ENCODE assay signal across 20 cellular contexts in the genomic region with DNA sequence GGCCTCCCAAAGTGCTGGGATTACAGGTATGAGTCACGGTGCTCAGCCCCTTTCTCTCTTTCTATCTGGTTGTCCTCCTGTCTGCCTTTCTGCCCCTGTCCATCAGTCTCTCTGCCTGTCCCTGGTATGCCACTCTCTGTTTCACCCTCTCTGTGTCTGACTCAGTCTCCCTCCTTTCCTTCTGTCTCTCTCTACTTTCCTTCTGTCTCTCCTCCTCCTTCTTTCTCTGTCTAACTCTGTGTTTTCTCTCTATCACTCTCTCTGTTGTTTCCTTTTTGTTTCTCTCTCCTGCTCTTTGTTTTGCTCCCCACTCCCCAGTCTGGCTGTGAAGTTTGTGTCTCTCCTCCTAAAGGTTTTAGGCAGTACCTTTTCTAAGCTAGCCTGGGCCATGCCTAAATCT. TPM values are rescaled to one million over a fixed set of nuclear protein-coding genes. Genes with fewer than 3 reads are reported as not detected.
"Had no signal": no experiment of that assay in that cellular context is flagged by ENCODE, and none has a peak within 500 bp of the region (broad histone marks: within the 10 kb centered on the region; RNA-seq: fewer than 3 reads in every experiment).

No MANE protein-coding gene starts in this region.

- H3K9me3 ChIP-seq: gastrocnemius medialis, left lung, mucosa of descending colon, sigmoid colon, thoracic aorta had no signal

- H3K9me3 Mint-ChIP-seq: activated CD4-positive, alpha-beta memory T cell treated with anti-CD3 and anti-CD28 coated beads, Interleukin-2, amount 10 ng/mL, durations not matched to agents 7 days and 5 days; activated naive CD8-positive, alpha-beta T cell treated with anti-CD3 and anti-CD28 coated beads, Interleukin-2, amount 10 ng/mL, durations not matched to agents 7 days and 5 days; activated T-helper 17 cell treated with anti-CD3 and anti-CD28 coated beads, Interleukin-2, amount 50 U/mL, for 72 hours; stimulated activated naive B cell treated with anti-CD40 and anti-IgM and Interleukin-4, amounts not matched to agents 10 μg/mL and 1 μg/mL and 100 μg/mL, for 72 hours had no signal

- H3K27ac ChIP-seq: coronary artery, gastrocnemius medialis, left lung, sigmoid colon, thoracic aorta had no signal

- H3K4me1 ChIP-seq: gastrocnemius medialis, left lung had no signal

- DNase-seq: activated CD4-positive, alpha-beta memory T cell treated with anti-CD3 and anti-CD28 coated beads, Interleukin-2, amount 10 ng/mL, durations not matched to agents 7 days and 5 days; activated CD4-positive, alpha-beta T cell treated with anti-CD3 and anti-CD28 coated beads for 4 hours; activated naive CD4-positive, alpha-beta T cell treated with Interleukin-2 at 50 U/mL for 16 hours; activated naive CD8-positive, alpha-beta T cell treated with anti-CD3 and anti-CD28 coated beads, Interleukin-2, amount 10 ng/mL, durations not matched to agents 7 days and 5 days; activated T-cell treated with anti-CD3 and anti-CD28 coated beads, Interleukin-2, amount 50 U/mL, for 1 hour; amygdala; caudate nucleus; gastrocnemius medialis; head of caudate nucleus; mucosa of descending colon; naive B cell; sigmoid colon; stimulated activated naive B cell treated with anti-CD40 and anti-IgM and Interleukin-4, amounts not matched to agents 10 μg/mL and 1 μg/mL and 100 μg/mL, for 72 hours; T-helper 2 cell had no signal

- H3K4me3 Mint-ChIP-seq: activated CD4-positive, alpha-beta memory T cell treated with anti-CD3 and anti-CD28 coated beads, Interleukin-2, amount 10 ng/mL, durations not matched to agents 7 days and 5 days; activated naive CD8-positive, alpha-beta T cell treated with anti-CD3 and anti-CD28 coated beads, Interleukin-2, amount 10 ng/mL, durations not matched to agents 7 days and 5 days; activated T-helper 17 cell treated with anti-CD3 and anti-CD28 coated beads, Interleukin-2, amount 50 U/mL, for 72 hours; naive B cell; stimulated activated naive B cell treated with anti-CD40 and anti-IgM and Interleukin-4, amounts not matched to agents 10 μg/mL and 1 μg/mL and 100 μg/mL, for 72 hours had no signal

- H3K36me3 Mint-ChIP-seq: activated naive CD8-positive, alpha-beta T cell treated with anti-CD3 and anti-CD28 coated beads, Interleukin-2, amount 10 ng/mL, durations not matched to agents 7 days and 5 days; naive B cell had no signal

- H3K36me3 ChIP-seq: gastrocnemius medialis, left lung, sigmoid colon, thoracic aorta had no signal

- H3K27ac Mint-ChIP-seq: activated CD4-positive, alpha-beta memory T cell treated with anti-CD3 and anti-CD28 coated beads, Interleukin-2, amount 10 ng/mL, durations not matched to agents 7 days and 5 days; activated naive CD8-positive, alpha-beta T cell treated with anti-CD3 and anti-CD28 coated beads, Interleukin-2, amount 10 ng/mL, durations not matched to agents 7 days and 5 days; activated T-helper 17 cell treated with anti-CD3 and anti-CD28 coated beads, Interleukin-2, amount 50 U/mL, for 72 hours; stimulated activated naive B cell treated with anti-CD40 and anti-IgM and Interleukin-4, amounts not matched to agents 10 μg/mL and 1 μg/mL and 100 μg/mL, for 72 hours had no signal

- H3K4me1 Mint-ChIP-seq: activated CD4-positive, alpha-beta memory T cell treated with anti-CD3 and anti-CD28 coated beads, Interleukin-2, amount 10 ng/mL, durations not matched to agents 7 days and 5 days; activated naive CD8-positive, alpha-beta T cell treated with anti-CD3 and anti-CD28 coated beads, Interleukin-2, amount 10 ng/mL, durations not matched to agents 7 days and 5 days; activated T-helper 17 cell treated with anti-CD3 and anti-CD28 coated beads, Interleukin-2, amount 50 U/mL, for 72 hours; naive B cell; stimulated activated naive B cell treated with anti-CD40 and anti-IgM and Interleukin-4, amounts not matched to agents 10 μg/mL and 1 μg/mL and 100 μg/mL, for 72 hours had no signal

- H3K4me3 ChIP-seq: coronary artery, gastrocnemius medialis, left lung, mucosa of descending colon, sigmoid colon, thoracic aorta had no signal

RNA-seq across cellular contexts. Expression of a gene that starts 9.1 kb away (rescaled TPM):
- total RNA-seq: activated CD4-positive, alpha-beta memory T cell treated with anti-CD3 and anti-CD28 coated beads, Interleukin-2, amount 10 ng/mL, durations not matched to agents 7 days and 5 days; activated naive CD8-positive, alpha-beta T cell treated with anti-CD3 and anti-CD28 coated beads, Interleukin-2, amount 10 ng/mL, durations not matched to agents 7 days and 5 days; activated T-helper 17 cell treated with anti-CD3 and anti-CD28 coated beads, Interleukin-2, amount 50 U/mL, for 72 hours; gastrocnemius medialis had no signal

RNA-seq across cellular contexts. Expression of a gene that starts 24.5 kb away (rescaled TPM):
- total RNA-seq: activated CD4-positive, alpha-beta memory T cell treated with anti-CD3 and anti-CD28 coated beads, Interleukin-2, amount 10 ng/mL, durations not matched to agents 7 days and 5 days; activated T-helper 17 cell treated with anti-CD3 and anti-CD28 coated beads, Interleukin-2, amount 50 U/mL, for 72 hours; gastrocnemius medialis; lung microvascular endothelial cell; renal cortical epithelial cell; sigmoid colon; thoracic aorta had no signal

RNA-seq across cellular contexts. Expression of a gene that starts 38.1 kb away (rescaled TPM):
- total RNA-seq: activated CD4-positive, alpha-beta memory T cell treated with anti-CD3 and anti-CD28 coated beads, Interleukin-2, amount 10 ng/mL, durations not matched to agents 7 days and 5 days; activated naive CD8-positive, alpha-beta T cell treated with anti-CD3 and anti-CD28 coated beads, Interleukin-2, amount 10 ng/mL, durations not matched to agents 7 days and 5 days; activated T-helper 17 cell treated with anti-CD3 and anti-CD28 coated beads, Interleukin-2, amount 50 U/mL, for 72 hours; lung microvascular endothelial cell had no signal
